In genomic region chr17:54626146-54626703, GRCh38 we compare ENCODE assay signal across 21 cellular contexts.
"Had no signal": no experiment of that assay in that cellular context is flagged by ENCODE, and none has a peak within 500 bp of the region (broad histone marks: within the 10 kb centered on the region; RNA-seq: fewer than 3 reads in every experiment).

No MANE protein-coding gene starts in this region.

- H3K9me3 Mint-ChIP-seq: activated naive CD4-positive, alpha-beta T cell treated with anti-CD3 and anti-CD28 coated beads, Interleukin-2, amount 50 U/mL, for 24 hours; nephron progenitor cell had no signal

- H3K4me1 ChIP-seq: breast epithelium, gastrocnemius medialis, left lung, psoas muscle, tibial nerve had no signal

- H3K9me3 ChIP-seq: breast epithelium, gastrocnemius medialis, left lung, psoas muscle, tibial nerve had no signal

- H3K27ac ChIP-seq: breast epithelium, gastrocnemius medialis, left lung, psoas muscle, tibial nerve, VCaP had no signal

- H3K36me3 ChIP-seq: breast epithelium, gastrocnemius medialis, left lung, tibial nerve had no signal

- ATAC-seq: esophagus mucosa; gastrocnemius medialis; left lung; psoas muscle; right cardiac atrium; stimulated activated naive CD8-positive, alpha-beta T cell treated with anti-CD3 and anti-CD28 coated beads, Interleukin-15, Interleukin-2, amounts not matched to agents 100 U/mL and 50 U/mL, for 24 hours had no signal

- H3K4me1 Mint-ChIP-seq: activated naive CD4-positive, alpha-beta T cell treated with anti-CD3 and anti-CD28 coated beads, Interleukin-2, amount 50 U/mL, for 24 hours; nephron progenitor cell had no signal

- H3K36me3 Mint-ChIP-seq: activated naive CD4-positive, alpha-beta T cell treated with anti-CD3 and anti-CD28 coated beads, Interleukin-2, amount 50 U/mL, for 24 hours had no signal

- H3K27ac Mint-ChIP-seq: activated naive CD4-positive, alpha-beta T cell treated with anti-CD3 and anti-CD28 coated beads, Interleukin-2, amount 50 U/mL, for 24 hours; nephron progenitor cell had no signal

- H3K27me3 ChIP-seq: breast epithelium, gastrocnemius medialis, left lung, tibial nerve had no signal

- H3K4me3 Mint-ChIP-seq: activated naive CD4-positive, alpha-beta T cell treated with anti-CD3 and anti-CD28 coated beads, Interleukin-2, amount 50 U/mL, for 24 hours; nephron progenitor cell had no signal

- DNase-seq: activated CD4-positive, alpha-beta T cell treated with anti-CD3 and anti-CD28 coated beads for 1 hour; activated CD4-positive, alpha-beta T cell treated with anti-CD3 and anti-CD28 coated beads, Interleukin-2, amount 50 U/mL, for 4 hours; activated gamma-delta T cell; cortex of kidney; effector CD4-positive, alpha-beta T cell; gastrocnemius medialis; head of caudate nucleus; kidney; left lung; midbrain; nephron progenitor cell; psoas muscle; right cardiac atrium; stimulated activated naive CD8-positive, alpha-beta T cell treated with anti-CD3 and anti-CD28 coated beads, Interleukin-15, Interleukin-2, amounts not matched to agents 100 U/mL and 50 U/mL, for 24 hours; substantia nigra; T-helper 2 cell had no signal

- H3K4me3 ChIP-seq: breast epithelium, gastrocnemius medialis, left lung, psoas muscle, tibial nerve had no signal

- H3K27me3 Mint-ChIP-seq: activated naive CD4-positive, alpha-beta T cell treated with anti-CD3 and anti-CD28 coated beads, Interleukin-2, amount 50 U/mL, for 24 hours had no signal
